11 cellular contexts compared by ENCODE assay signal in the genomic region with DNA sequence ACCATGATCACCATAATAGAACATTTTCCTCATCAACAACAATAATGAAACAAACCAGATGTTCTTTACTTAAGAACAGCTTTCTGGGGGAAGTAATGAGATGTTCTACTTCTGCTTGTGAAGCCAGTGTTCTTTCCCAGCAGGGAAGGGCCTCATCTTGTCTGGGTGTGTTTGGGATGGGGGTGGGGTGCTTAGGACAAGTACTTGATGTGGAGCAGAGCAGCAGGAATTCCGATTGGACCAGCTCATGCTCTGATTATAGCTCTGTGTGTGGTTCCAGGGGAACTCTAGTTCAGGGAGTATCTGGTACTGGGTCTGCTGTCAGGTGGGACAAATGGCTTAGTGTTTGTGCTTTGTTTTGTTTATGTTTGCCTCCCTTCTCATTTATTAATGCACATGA.
DNase-seq lines count a peak whose midpoint lies in the region; ATAC-seq and TF ChIP-seq lines count a peak whose summit lies in the region.
"Had no signal": no experiment of that assay in that cellular context is flagged by ENCODE, and none has a peak within 500 bp of the region (broad histone marks: within the 10 kb centered on the region; RNA-seq: fewer than 3 reads in every experiment).

No MANE protein-coding gene starts in this region.

- no peak overlapping the region for H3K4me3 Mint-ChIP-seq in endodermal cell

- H3K4me1 ChIP-seq in endodermal cell (ENCODE audit: control insufficient read depth, insufficient read depth, low read length) (peaks cover 11% of the 10 kb centered on the region), tibial artery (peaks cover 0 to 57% (median 16%) of the 10 kb centered on the region in 4 donors)

- H3K36me3 Mint-ChIP-seq in endodermal cell (ENCODE audit: low read depth), result no peaks in the 10 kb centered on the region

- intact Hi-C loops in left colon (cut with DNase I, micrococcal nuclease), result no loop called here
- intact Hi-C loops in tibial artery (cut with DNase I; ENCODE audit: low total_unique reads), result no loop called here

- H3K27me3 Mint-ChIP-seq in endodermal cell (ENCODE audit: insufficient read depth), result no peaks in the 10 kb centered on the region

- no peaks in the 10 kb centered on the region for H3K9me3 Mint-ChIP-seq in endodermal cell

- H3K4me3 ChIP-seq in endodermal cell (ENCODE audit: low read length) (peak overlapping the region; percentile 46), tibial artery (no peak overlapping the region)

- H3K9ac ChIP-seq in endodermal cell (ENCODE audit: extremely low read depth, low read length, poor library complexity, severe bottlenecking), result no peak overlapping the region

- DNase-seq in NCI-H1417 (lab: John Stamatoyannopoulos, UW), result peak in 2 of 3 experiments; percentile 4 to 15
- no peak for DNase-seq in NCI-H1417 treated with DMSO at 0.1 percent for 48 hours (lab: John Stamatoyannopoulos, UW)
- peak; percentile 80 for DNase-seq in endodermal cell
- peak; percentile 69 to 88 for DNase-seq in left colon
- DNase-seq in tibial artery, result peak; percentile 49 to 75
- DNase-seq in effector CD4-positive, alpha-beta T cell, result no peak
- no peak for DNase-seq in T-helper 9 cell
- DNase-seq in SW 1271 (lab: John Stamatoyannopoulos, UW), result no peak
- DNase-seq: occipital lobe, PC-3 had no signal

- peak overlapping the region; percentile 86 for H3K27ac Mint-ChIP-seq in endodermal cell

- H3K4me1 Mint-ChIP-seq in endodermal cell, result peaks cover 49% of the 10 kb centered on the region

- H3K36me3 ChIP-seq in endodermal cell (ENCODE audit: control insufficient read depth, insufficient read depth, low read length) (no peaks in the 10 kb centered on the region), tibial artery (no peaks in the 10 kb centered on the region)

- ATAC-seq in left colon, result peak; percentile 89
- ATAC-seq: PC-3 had no signal

- 63% methylated on average over 1 of the region's 1 CpG; no CpG with 5 or more reads in 1 of the 2 experiments for WGBS in endodermal cell (ENCODE audit: insufficient coverage in 1 of 2, insufficient read length in 1 of 2), 2 experiments

- no peak for TF ChIP-seq CTCF in endodermal cell (conservative IDR thresholded peaks at IDR 0.05)
- no peak for TF ChIP-seq CTCF in tibial artery (IDR thresholded peaks at IDR 0.05)

- H3K9me3 ChIP-seq in endodermal cell (ENCODE audit: control insufficient read depth, low read length) (no peaks in the 10 kb centered on the region), tibial artery (no peaks in the 10 kb centered on the region)

- H3K27ac ChIP-seq in endodermal cell (ENCODE audit: low read depth, low read length) (no peak overlapping the region), tibial artery (peak overlapping the region; percentile 30 to 50)
- H3K27ac ChIP-seq: 22Rv1 had no signal

- H3K27me3 ChIP-seq in endodermal cell (ENCODE audit: control insufficient read depth, insufficient read depth, low read length, poor library complexity, severe bottlenecking) (no peaks in the 10 kb centered on the region), tibial artery (no peaks in the 10 kb centered on the region)

Comparison
In these comparisons a context has a peak if more than half of its experiments do, and no peak if none do; other contexts are left out.
1. DNase-seq: peak in NCI-H1417 (2 of 3), endodermal cell (single experiment), left colon (2 of 2) and tibial artery (2 of 2); none in NCI-H1417 treated with DMSO at 0.1 percent for 48 hours (single experiment), effector CD4-positive, alpha-beta T cell (single experiment), T-helper 9 cell (single experiment) and SW 1271 (0 of 2).